In the genomic region with DNA sequence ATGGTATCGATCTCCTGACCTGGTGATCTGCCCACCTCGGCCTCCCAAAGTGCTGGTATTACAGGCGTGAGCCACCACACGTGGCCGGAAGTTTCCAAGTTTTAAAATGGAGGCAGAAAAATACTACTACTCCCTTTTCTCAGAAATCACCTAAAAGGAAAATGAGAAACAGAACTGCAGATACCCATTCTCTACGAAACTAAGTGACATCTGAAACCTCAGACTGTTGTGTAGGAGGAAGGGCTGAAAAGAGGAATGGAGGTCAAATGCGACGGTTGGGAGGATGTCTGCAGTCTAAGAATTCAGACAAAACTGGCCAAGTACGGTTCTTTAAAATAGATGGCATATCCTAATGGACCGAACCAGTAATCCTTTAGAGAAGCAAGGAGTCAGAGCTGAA, we compare ENCODE assay signal across 15 cellular contexts. TPM values are rescaled to one million over a fixed set of nuclear protein-coding genes. Genes with fewer than 3 reads are reported as not detected.
"Had no signal": no experiment of that assay in that cellular context is flagged by ENCODE, and none has a peak within 500 bp of the region (broad histone marks: within the 10 kb centered on the region; RNA-seq: fewer than 3 reads in every experiment).

No MANE protein-coding gene starts in this region.

- H3K27ac Mint-ChIP-seq: immature natural killer cell; mesothelial cell of epicardium; neural progenitor cell; stimulated activated naive CD8-positive, alpha-beta T cell treated with anti-CD3 and anti-CD28 coated beads, Interleukin-15, Interleukin-2, amounts not matched to agents 100 ng/mL and 50 ng/mL, for 24 hours; T-helper 2 cell treated with Interferon-gamma antibody and Interleukin-4, amounts not matched to agents 5 μg/mL and 100 μg/mL, for 36 hours had no signal

- DNase-seq: activated CD4-positive, CD25-positive, alpha-beta regulatory T cell treated with anti-CD3 and anti-CD28 coated beads, Interleukin-2, amount 50 U/mL, for 72 hours; activated effector memory CD4-positive, alpha-beta T cell treated with anti-CD3 and anti-CD28 coated beads, Interleukin-2, amount 50 U/mL, for 16 hours; dorsolateral prefrontal cortex; foreskin keratinocyte; immature natural killer cell; left cardiac atrium; lower lobe of right lung; ovary; sigmoid colon; stimulated activated CD4-positive, alpha-beta T cell treated with anti-CD3 and anti-CD28 coated beads, Interleukin-12 subunit alpha, Interleukin-12 subunit beta, amount 100 ng/mL, for 4 hours; upper lobe of left lung had no signal

- ATAC-seq: foreskin keratinocyte, left cardiac atrium, lower lobe of right lung had no signal

- H3K4me3 Mint-ChIP-seq: immature natural killer cell; mesothelial cell of epicardium; neural progenitor cell; stimulated activated naive CD8-positive, alpha-beta T cell treated with anti-CD3 and anti-CD28 coated beads, Interleukin-15, Interleukin-2, amounts not matched to agents 100 ng/mL and 50 ng/mL, for 24 hours; T-helper 2 cell treated with Interferon-gamma antibody and Interleukin-4, amounts not matched to agents 5 μg/mL and 100 μg/mL, for 36 hours had no signal

- H3K27me3 Mint-ChIP-seq: stimulated activated naive CD8-positive, alpha-beta T cell treated with anti-CD3 and anti-CD28 coated beads, Interleukin-15, Interleukin-2, amounts not matched to agents 100 ng/mL and 50 ng/mL, for 24 hours had no signal

- H3K9me3 Mint-ChIP-seq: immature natural killer cell; mesothelial cell of epicardium; neural progenitor cell; stimulated activated naive CD8-positive, alpha-beta T cell treated with anti-CD3 and anti-CD28 coated beads, Interleukin-15, Interleukin-2, amounts not matched to agents 100 ng/mL and 50 ng/mL, for 24 hours had no signal

- H3K4me1 Mint-ChIP-seq: mesothelial cell of epicardium had no signal

RNA-seq across cellular contexts. Expression of a gene that starts 24.2 kb away (rescaled TPM):
- total RNA-seq: foreskin keratinocyte, left cardiac atrium had no signal
